ENCODE assay signal across 8 cellular contexts in genomic region chr6:108896111-108896661, GRCh38. TPM values are rescaled to one million over a fixed set of nuclear protein-coding genes. Genes with fewer than 3 reads are reported as not detected.
DNase-seq lines count a peak whose midpoint lies in the region; ATAC-seq and TF ChIP-seq lines count a peak whose summit lies in the region.

No MANE protein-coding gene starts in this region.

- peak; percentile 52 for ATAC-seq in mucosa of descending colon
- ATAC-seq in HG02642 (IDR thresholded peaks at IDR 0.05; ENCODE audit: poor library complexity, unreplicated experiment), result no peak
- ATAC-seq in HG03025 (IDR thresholded peaks at IDR 0.05; ENCODE audit: low FRiP score, unreplicated experiment), result no peak

- DNase-seq in EH (ENCODE audit: low read depth) (peak; percentile 85), LHCN-M2 (ENCODE audit: low read depth) (peak; percentile 90), brain microvascular endothelial cell (peak; percentile 82), mucosa of descending colon (no peak), NCI-H1048 (lab: John Stamatoyannopoulos, UW) (no peak)
- no peak for DNase-seq in stimulated activated CD4-positive, alpha-beta T cell treated with anti-CD3 and anti-CD28 coated beads, Interleukin-15, amount 100 ng/mL, for 24 hours

- no peaks in the 10 kb centered on the region for H3K4me1 ChIP-seq in mucosa of descending colon (ENCODE audit: low read depth)

- H3K36me3 ChIP-seq in brain microvascular endothelial cell (replicated peaks) (no peaks in the 10 kb centered on the region), mucosa of descending colon (ENCODE audit: low read depth) (no peaks in the 10 kb centered on the region)

- intact Hi-C loops in mucosa of descending colon (cut with DNase I, micrococcal nuclease), result no loop called here

- no peaks in the 10 kb centered on the region for H3K27me3 ChIP-seq in brain microvascular endothelial cell (replicated peaks)

- no peak overlapping the region for H3K4me3 ChIP-seq in brain microvascular endothelial cell (ENCODE audit: low read depth, low read length)
- no peak overlapping the region for H3K4me3 ChIP-seq in mucosa of descending colon

- in situ Hi-C loops in brain microvascular endothelial cell (cut with HindIII; ENCODE audit: low pct_ligation_motif_present, low sequenced_read_pairs), result no loop called here

- peak overlapping the region; percentile 93 for H3K27ac ChIP-seq in brain microvascular endothelial cell

- no peaks in the 10 kb centered on the region for H3K9me3 ChIP-seq in mucosa of descending colon

- no peak for TF ChIP-seq CTCF in brain microvascular endothelial cell (IDR thresholded peaks at IDR 0.05; ENCODE audit: low read depth, low read length, missing control alignments)
- TF ChIP-seq CTCF in mucosa of descending colon (IDR thresholded peaks at IDR 0.05), result no peak

RNA-seq across cellular contexts. Expression of gene ARMC2, which starts 48.0 kb away (rescaled TPM):
- total RNA-seq in LHCN-M2 (2014; rRNA removed), result 1.4 and 1.5 TPM in 2 replicates
- 2.3 TPM for polyA plus RNA-seq in LHCN-M2 (2012)
- 1 to 10 TPM; 3.5 to 5.5 (median 4.8) TPM for total RNA-seq in mucosa of descending colon

Comparison
In these comparisons a context has a peak if more than half of its experiments do, and no peak if none do; other contexts are left out.
1. DNase-seq: peak in EH (single experiment), LHCN-M2 (single experiment) and brain microvascular endothelial cell (single experiment); none in mucosa of descending colon (0 of 3), NCI-H1048 (single experiment) and stimulated activated CD4-positive, alpha-beta T cell treated with anti-CD3 and anti-CD28 coated beads, Interleukin-15, amount 100 ng/mL, for 24 hours (single experiment).